In genomic region chr16:87150359-87151280, GRCh38 we compare ENCODE assay signal across 21 cellular contexts.
DNase-seq lines count a peak whose midpoint lies in the region; TF ChIP-seq lines count a peak whose summit lies in the region.
"Had no signal": no experiment of that assay in that cellular context is flagged by ENCODE, and none has a peak within 500 bp of the region (broad histone marks: within the 10 kb centered on the region; RNA-seq: fewer than 3 reads in every experiment).

No MANE protein-coding gene starts in this region.

- peaks cover 3% of the 10 kb centered on the region for H3K9me3 ChIP-seq in adipocyte (ENCODE audit: control insufficient read depth, low read length)

- H3K9me3 Mint-ChIP-seq in nephron progenitor cell = peaks cover 45% of the 10 kb centered on the region

- H3K27me3 ChIP-seq in adipocyte (replicated peaks; ENCODE audit: control insufficient read depth, insufficient read depth, low read length) = peaks cover 16% of the 10 kb centered on the region

- peak overlapping the region; percentile 68 for H3K27ac Mint-ChIP-seq in nephron progenitor cell
- H3K27ac Mint-ChIP-seq: B cell; CD4-positive, CD25-positive, alpha-beta regulatory T cell; IgD-negative memory B cell had no signal

- peak overlapping the region; percentile 17 for H3K4me3 Mint-ChIP-seq in nephron progenitor cell
- H3K4me3 Mint-ChIP-seq: B cell; CD4-positive, CD25-positive, alpha-beta regulatory T cell; IgD-negative memory B cell had no signal

- peaks cover 7% of the 10 kb centered on the region for H3K4me1 ChIP-seq in adipocyte (ENCODE audit: control insufficient read depth, insufficient read depth, low read length)

- no peak overlapping the region for H3K4me3 ChIP-seq in adipocyte (ENCODE audit: low read length)

- H3K36me3 Mint-ChIP-seq in nephron progenitor cell (ENCODE audit: low read depth) = peaks cover 26% of the 10 kb centered on the region
- H3K36me3 Mint-ChIP-seq: CD4-positive, CD25-positive, alpha-beta regulatory T cell had no signal

- DNase-seq in ELF-1 (ENCODE audit: low read depth, low spot score) (peak; percentile 75), adipocyte (ENCODE audit: low read depth) (peak; percentile 67), dedifferentiated amniotic fluid mesenchymal stem cell (ENCODE audit: extremely low spot score) (peak; percentile 22), nephron progenitor cell (no peak), GM19240 (ENCODE audit: insufficient read length, low spot score) (no peak), DMS 273 (lab: John Stamatoyannopoulos, UW; ENCODE audit: unreplicated experiment) (no peak), substantia nigra (lab: John Stamatoyannopoulos, UW) (no peak), COLO829 (ENCODE audit: low spot score) (no peak)
- DNase-seq: Calu3; CD4-positive, CD25-positive, alpha-beta regulatory T cell; DMS53; H7; MM.1S; NCI-H1105; NCI-H2081; NCI-H510A; NCI-H774; RPMI8226; SIG-M5 had no signal

- H3K4me1 Mint-ChIP-seq in nephron progenitor cell = peaks cover 28% of the 10 kb centered on the region
- H3K4me1 Mint-ChIP-seq: B cell; CD4-positive, CD25-positive, alpha-beta regulatory T cell; IgD-negative memory B cell had no signal

- no peak overlapping the region for H3K9ac ChIP-seq in adipocyte (ENCODE audit: low read length)

- H3K27ac ChIP-seq in substantia nigra (ENCODE audit: low read depth, low read length, poor library complexity, severe bottlenecking) = no peak overlapping the region

- TF ChIP-seq CTCF in nephron progenitor cell (IDR thresholded peaks at IDR 0.05) = no peak

- no peaks in the 10 kb centered on the region for H3K36me3 ChIP-seq in adipocyte (ENCODE audit: control insufficient read depth, insufficient read depth, low read length, severe bottlenecking)

- H3K27me3 Mint-ChIP-seq in nephron progenitor cell (ENCODE audit: low read depth, poor library complexity) = peaks cover 3% of the 10 kb centered on the region
- H3K27me3 Mint-ChIP-seq: CD4-positive, CD25-positive, alpha-beta regulatory T cell had no signal

Comparison
In these comparisons a context has a peak if more than half of its experiments do, and no peak if none do; other contexts are left out.
1. DNase-seq: peak in ELF-1 (single experiment), adipocyte (single experiment) and dedifferentiated amniotic fluid mesenchymal stem cell (single experiment); none in nephron progenitor cell (single experiment), GM19240 (single experiment), DMS 273 (single experiment), substantia nigra (0 of 49) and COLO829 (single experiment).